ENCODE assay signal across 13 cellular contexts in the genomic region with DNA sequence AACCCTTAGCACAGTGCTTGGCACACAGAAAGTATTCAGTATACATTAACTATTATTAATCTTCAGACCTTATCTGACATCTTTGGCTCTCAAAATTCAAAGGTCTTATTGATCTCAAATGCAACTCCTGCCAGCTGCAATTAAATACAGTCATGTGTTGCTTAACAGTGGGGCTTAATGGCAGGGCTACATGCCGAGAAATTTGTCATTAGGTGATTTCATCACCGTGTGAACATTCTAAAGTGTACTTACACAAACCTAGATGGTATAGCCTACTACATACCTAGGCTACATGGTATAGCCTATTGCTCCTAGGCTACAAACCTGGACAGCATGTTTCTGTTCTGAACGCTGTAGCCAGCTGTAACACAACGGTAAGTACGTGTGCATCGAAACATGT.
"Had no signal": no experiment of that assay in that cellular context is flagged by ENCODE, and none has a peak within 500 bp of the region (broad histone marks: within the 10 kb centered on the region; RNA-seq: fewer than 3 reads in every experiment).

No MANE protein-coding gene starts in this region.

- DNase-seq: activated effector memory CD4-positive, alpha-beta T cell treated with anti-CD3 and anti-CD28 coated beads, Interleukin-2, amount 50 U/mL, for 16 hours; activated T-cell treated with anti-CD3 and anti-CD28 coated beads, Interleukin-2, amount 50 U/mL, for 4 hours; amygdala; brain microvascular endothelial cell; dorsolateral prefrontal cortex; gastrocnemius medialis; psoas muscle; sigmoid colon; stimulated activated CD4-positive, alpha-beta T cell treated with anti-CD3 and anti-CD28 coated beads, Interleukin-4, amount 100 ng/mL, for 1 hour; stimulated activated CD8-positive, alpha-beta memory T cell treated with anti-CD3 and anti-CD28 coated beads, Interleukin-4, amount 100 ng/mL, for 48 hours; upper lobe of right lung had no signal

- ATAC-seq: activated naive CD4-positive, alpha-beta T cell treated with anti-CD3 and anti-CD28 coated beads, Interleukin-2, amount 50 U/mL, for 72 hours; activated T-cell treated with anti-CD3 and anti-CD28 coated beads, Interleukin-2, amount 50 U/mL, for 4 hours; gastrocnemius medialis; psoas muscle; upper lobe of right lung had no signal

- H3K4me3 ChIP-seq: dorsolateral prefrontal cortex, gastrocnemius medialis, psoas muscle, sigmoid colon, upper lobe of right lung had no signal

- H3K36me3 ChIP-seq: brain microvascular endothelial cell, gastrocnemius medialis, sigmoid colon, upper lobe of right lung had no signal

- H3K9me3 ChIP-seq: upper lobe of right lung had no signal

- FAIRE-seq: TTC549 had no signal

- H3K27me3 ChIP-seq: brain microvascular endothelial cell, dorsolateral prefrontal cortex, gastrocnemius medialis, sigmoid colon, upper lobe of right lung had no signal

- H3K4me1 ChIP-seq: gastrocnemius medialis, psoas muscle, sigmoid colon, upper lobe of right lung had no signal

- H3K27ac ChIP-seq: brain microvascular endothelial cell, gastrocnemius medialis, psoas muscle, sigmoid colon, upper lobe of right lung had no signal
